18 cellular contexts compared by ENCODE assay signal in the genomic region with DNA sequence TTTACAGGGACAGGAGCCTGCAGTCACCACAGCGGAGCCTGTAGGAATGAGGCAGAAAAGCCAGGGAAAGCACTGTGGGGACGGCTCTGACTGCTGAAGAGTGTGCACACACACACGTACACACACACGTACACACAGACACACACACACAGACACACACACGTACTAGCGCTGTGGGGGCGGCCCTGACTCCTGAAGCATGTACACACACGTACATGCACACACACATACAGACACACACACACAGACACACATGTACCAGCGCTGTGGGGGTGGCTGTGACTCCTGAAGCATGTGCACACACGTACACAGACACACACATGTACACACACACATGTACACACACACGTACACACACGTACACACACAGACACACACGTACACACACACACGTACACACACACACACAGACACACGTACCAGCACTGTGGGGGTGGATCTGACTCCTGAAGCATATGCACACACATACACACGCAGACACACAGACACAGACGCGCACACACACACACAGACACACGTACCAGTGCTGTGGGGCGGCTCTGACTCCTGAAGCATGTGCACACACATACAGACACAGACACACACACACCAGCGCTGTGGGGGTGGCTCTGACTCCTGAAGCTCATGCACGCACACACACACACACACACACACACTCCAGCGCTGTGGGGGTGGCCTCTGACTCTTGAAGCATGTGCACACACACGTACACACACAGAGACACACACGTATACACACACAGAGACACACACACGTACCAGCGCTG.
DNase-seq lines count a peak whose midpoint lies in the region; ATAC-seq, FAIRE-seq and TF ChIP-seq lines count a peak whose summit lies in the region.
"Had no signal": no experiment of that assay in that cellular context is flagged by ENCODE, and none has a peak within 500 bp of the region (broad histone marks: within the 10 kb centered on the region; RNA-seq: fewer than 3 reads in every experiment).

No MANE protein-coding gene starts in this region.

- no peaks in the 10 kb centered on the region for H3K4me1 Mint-ChIP-seq in neural crest cell
- H3K4me1 Mint-ChIP-seq: GM23338 had no signal

- no peak for TF ChIP-seq CTCF in H1 (IDR thresholded peaks at IDR 0.05; ENCODE audit: control extremely low read depth in 1 of 3, insufficient read depth in 1 of 3, low read depth in 1 of 3, low read length in 3 of 3)
- no peak for TF ChIP-seq CTCF in neural crest cell (conservative IDR thresholded peaks at IDR 0.05)
- no peak for TF ChIP-seq CTCF in thyroid gland (IDR thresholded peaks at IDR 0.05)

- H3K27ac ChIP-seq in H1 (ENCODE audit: low read depth, low read length) (no peak overlapping the region), thyroid gland (no peak overlapping the region)
- H3K27ac ChIP-seq: C4-2B had no signal

- peaks cover 4% of the 10 kb centered on the region for H3K27me3 Mint-ChIP-seq in neural crest cell (ENCODE audit: low read depth)

- H3K23me2 ChIP-seq in H1 (ENCODE audit: low read depth, low read length) = no peaks in the 10 kb centered on the region

- 0 out of 2 replicates have a peak overlapping the region, but pooled peaks have one; percentile 60 for H2BK12ac ChIP-seq in H1 (ENCODE audit: low read depth, low read length)

- no peak for ATAC-seq in Right ventricle myocardium inferior
- no peak for ATAC-seq in left cardiac atrium
- no peak for ATAC-seq in HG03571 (IDR thresholded peaks at IDR 0.05; ENCODE audit: unreplicated experiment)
- ATAC-seq: GM23338 had no signal

- no peak overlapping the region for H3K4ac ChIP-seq in H1 (replicated peaks; ENCODE audit: insufficient read length, low read depth, low read length)

- H3K4me2 ChIP-seq in H1 (ENCODE audit: insufficient read depth in 1 of 2, low read depth in 2 of 2, low read length in 2 of 2) = no peak overlapping the region
- H3K4me2 ChIP-seq: GM23338 had no signal

- WGBS in H1 (ENCODE audit: extremely low coverage in 1 of 2, insufficient coverage in 1 of 2, insufficient read length in 1 of 2, insufficient replicate concordance in 2 of 2, low coverage in 1 of 2, low lambda C conversion rate in 2 of 2, missing lambda C conversion rate in 1 of 2), 2 experiments = 89% methylated on average over 27 of the region's 27 CpGs; no CpG with 5 or more reads in 1 of the 2 experiments
- 83 to 90% methylated on average over 16 to 27 of the region's 27 CpGs for WGBS in thyroid gland, 2 donors

- H3K56ac ChIP-seq in H1 (replicated peaks; ENCODE audit: insufficient read length, low read depth, low read length) = no peak overlapping the region

- DNase-seq in Right ventricle myocardium inferior (ENCODE audit: missing footprints) (peak; percentile 21), left cardiac atrium (no peak), H1 (ENCODE audit: low read depth in 1 of 2, low spot score in 2 of 2) (no peak), neural crest cell (ENCODE audit: low read depth, low spot score) (no peak), thyroid gland (no peak), GDM1 (lab: John Stamatoyannopoulos, UW) (no peak), mesenteric fat pad (ENCODE audit: low spot score) (no peak)
- DNase-seq: HFFc6, NCI-H1436 treated with DMSO at 0.1 percent for 48 hours, NCI-H2081, NCI-H510A treated with DMSO at 0.1 percent for 48 hours, SIG-M5 had no signal

- TF ChIP-seq POLR2A in H1 (IDR thresholded peaks at IDR 0.05; ENCODE audit: control extremely low read depth in 1 of 2, low read depth in 2 of 2, low read length in 2 of 2) (no peak), thyroid gland (IDR thresholded peaks at IDR 0.05) (no peak)

- H3K4me1 ChIP-seq in H1 (replicated peaks in 1 of 4; ENCODE audit: control insufficient read depth in 3 of 4, insufficient read depth in 4 of 4, low read length in 3 of 4) (no peaks in the 10 kb centered on the region), thyroid gland (no peaks in the 10 kb centered on the region)
- H3K4me1 ChIP-seq: Caco-2 had no signal

- H4K5ac ChIP-seq in H1 (ENCODE audit: insufficient read length, low read depth, low read length) = no peak overlapping the region

- 0 out of 2 replicates have a peak overlapping the region, but pooled peaks have one; percentile 92 for H2BK15ac ChIP-seq in H1 (ENCODE audit: low read length)

- no peaks in the 10 kb centered on the region for H3K79me1 ChIP-seq in H1 (ENCODE audit: low read depth, low read length)

- CTCF ChIA-PET in H1 (lab: Charles Lee; ENCODE audit: partially characterized antibody) = no interaction called here

- no peak overlapping the region for H3K18ac ChIP-seq in H1 (ENCODE audit: extremely low read depth, low read length)

- H2BK20ac ChIP-seq in H1 (ENCODE audit: low read length) = no peak overlapping the region

- H3K9me3 ChIP-seq in H1 (ENCODE audit: insufficient read depth in 2 of 2, low read depth in 1 of 2, low read length in 1 of 2) = peaks cover 2 to 14% of the 10 kb centered on the region in 2 experiments; a peak in 2 of 4 replicates
- H3K9me3 ChIP-seq in thyroid gland = no peaks in the 10 kb centered on the region

- no peak overlapping the region for H3K4me3 Mint-ChIP-seq in neural crest cell
- H3K4me3 Mint-ChIP-seq: GM23338, HFFc6 had no signal

- no peaks in the 10 kb centered on the region for H3K36me3 Mint-ChIP-seq in neural crest cell (ENCODE audit: low read depth)

- no peak overlapping the region for H4K91ac ChIP-seq in H1 (replicated peaks; ENCODE audit: insufficient read length, low read length)

- H2AK5ac ChIP-seq in H1 (ENCODE audit: low read depth, low read length) = peak overlapping the region; percentile 90; the same call in 1 of the 2 replicates

- H3K9me3 Mint-ChIP-seq in neural crest cell = no peaks in the 10 kb centered on the region

- H3K27ac Mint-ChIP-seq in neural crest cell (ENCODE audit: unreplicated experiment) = peak overlapping the region; percentile 27
- H3K27ac Mint-ChIP-seq: GM23338, HFFc6 had no signal

- H3K79me2 ChIP-seq in H1 (ENCODE audit: control insufficient read depth in 1 of 2, insufficient read depth in 2 of 2, low read length in 2 of 2) = no peaks in the 10 kb centered on the region

- no peak for FAIRE-seq in H1 (lab: Jason Lieb, UNC)
- FAIRE-seq: GM12892, RCC 7860 had no signal

- 0 out of 2 replicates have a peak overlapping the region, but pooled peaks have one; percentile 52 for H2BK5ac ChIP-seq in H1 (ENCODE audit: low read depth, low read length)

- H3K36me3 ChIP-seq in H1 (ENCODE audit: control insufficient read depth in 2 of 4, insufficient read depth in 4 of 4, low read length in 3 of 4) = no peaks in the 10 kb centered on the region
- no peaks in the 10 kb centered on the region for H3K36me3 ChIP-seq in thyroid gland

- intact Hi-C loops in Right ventricle myocardium inferior (cut with DNase I) (no loop called here), left cardiac atrium (cut with DNase I) (no loop called here), thyroid gland (cut with DNase I) (no loop called here)

- H3K27me3 ChIP-seq in H1 (replicated peaks in 1 of 4; ENCODE audit: control insufficient read depth in 3 of 4, extremely low read depth in 1 of 4, insufficient read depth in 3 of 4, low read length in 3 of 4) = no peaks in the 10 kb centered on the region; a peak in 1 of 7 replicates
- no peaks in the 10 kb centered on the region for H3K27me3 ChIP-seq in thyroid gland

- TF ChIP-seq RAD21 in H1 (IDR thresholded peaks at IDR 0.05 in 1 of 2, conservative IDR thresholded peaks at IDR 0.05 in 1 of 2; ENCODE audit: low read depth in 2 of 2, low read length in 2 of 2) = no peak

- H3K23ac ChIP-seq in H1 (ENCODE audit: insufficient read length) = no peak overlapping the region

- peaks cover 0 to 2% of the 10 kb centered on the region in 2 experiments for H4K20me1 ChIP-seq in H1 (replicated peaks in 1 of 2; ENCODE audit: control insufficient read depth in 1 of 2, insufficient read depth in 2 of 2, low read length in 2 of 2)

- H2BK120ac ChIP-seq in H1 (replicated peaks; ENCODE audit: low read depth, low read length) = no peak overlapping the region

- no peak for TF ChIP-seq EP300 in H1 (IDR thresholded peaks at IDR 0.05; ENCODE audit: borderline replicate concordance in 1 of 2, low read depth in 2 of 2, low read length in 2 of 2)

- no peak overlapping the region for H3K9ac ChIP-seq in H1 (replicated peaks in 1 of 4; ENCODE audit: extremely low read depth in 1 of 4, low read depth in 3 of 4, low read length in 3 of 4)

- H4K8ac ChIP-seq in H1 (ENCODE audit: extremely low read depth, insufficient read depth, low read length) = no peak overlapping the region; the same call in 1 of the 2 replicates

- no peak overlapping the region for H3K14ac ChIP-seq in H1 (ENCODE audit: insufficient read length)

- H3K4me3 ChIP-seq in H1 (ENCODE audit: extremely low read depth in 1 of 4, insufficient read depth in 2 of 4, low read depth in 3 of 4, low read length in 4 of 4) = no peak overlapping the region
- no peak overlapping the region for H3K4me3 ChIP-seq in thyroid gland (replicated peaks in 1 of 3)
- H3K4me3 ChIP-seq: GM23338 had no signal

- POLR2A ChIA-PET in H1 (lab: Charles Lee; ENCODE audit: partially characterized antibody) = no interaction called here

- H2AFZ ChIP-seq in H1 (ENCODE audit: low read length) = no peak overlapping the region
- H2AFZ ChIP-seq: GM23338 had no signal

TF ChIP-seq in H1, 55 proteins besides CTCF, POLR2A, EP300 and RAD21 (continues in another document):
- TF ChIP-seq EGR1 (IDR thresholded peaks at IDR 0.05; ENCODE audit: borderline replicate concordance, low read depth, low read length) = no peak
- no peak for TF ChIP-seq CBX5 (IDR thresholded peaks at IDR 0.05; ENCODE audit: low read depth, low read length)
- TF ChIP-seq SIX5 (IDR thresholded peaks at IDR 0.05; ENCODE audit: low read depth, low read length) = no peak
- no peak for TF ChIP-seq NANOG (IDR thresholded peaks at IDR 0.05; ENCODE audit: insufficient read depth, low read depth, low read length, poor library complexity, severe bottlenecking)
- TF ChIP-seq EZH2 (IDR thresholded peaks at IDR 0.05; ENCODE audit: low read depth, low read length, severe bottlenecking) = no peak
- no peak for TF ChIP-seq SP1 (IDR thresholded peaks at IDR 0.05; ENCODE audit: low read depth, low read length)
- no peak for TF ChIP-seq RNF2 (IDR thresholded peaks at IDR 0.05; ENCODE audit: borderline replicate concordance, low read depth, low read length, missing control alignments, poor library complexity, severe bottlenecking)
- no peak for TF ChIP-seq SP4 (IDR thresholded peaks at IDR 0.05; ENCODE audit: low read length)
- no peak for TF ChIP-seq POU5F1 (IDR thresholded peaks at IDR 0.05; ENCODE audit: low read depth, low read length)
- TF ChIP-seq CEBPB (IDR thresholded peaks at IDR 0.05; ENCODE audit: low read depth, low read length) = no peak
- TF ChIP-seq HDAC6 (IDR thresholded peaks at IDR 0.05; ENCODE audit: low read depth, low read length) = no peak
- TF ChIP-seq YY1 (IDR thresholded peaks at IDR 0.05; ENCODE audit: low read depth, low read length) = no peak
- no peak for TF ChIP-seq TAF7 (optimal IDR thresholded peaks at IDR 0.05; ENCODE audit: borderline replicate concordance, low read depth, low read length)
- no peak for TF ChIP-seq BRCA1 (IDR thresholded peaks at IDR 0.05; ENCODE audit: low read depth, low read length)
- TF ChIP-seq CHD2 (IDR thresholded peaks at IDR 0.05; ENCODE audit: low read length) = no peak
- no peak for TF ChIP-seq SAP30 (IDR thresholded peaks at IDR 0.05; ENCODE audit: insufficient read depth, insufficient replicate concordance, low read length)
